16 cellular contexts compared by ENCODE assay signal in the genomic region with DNA sequence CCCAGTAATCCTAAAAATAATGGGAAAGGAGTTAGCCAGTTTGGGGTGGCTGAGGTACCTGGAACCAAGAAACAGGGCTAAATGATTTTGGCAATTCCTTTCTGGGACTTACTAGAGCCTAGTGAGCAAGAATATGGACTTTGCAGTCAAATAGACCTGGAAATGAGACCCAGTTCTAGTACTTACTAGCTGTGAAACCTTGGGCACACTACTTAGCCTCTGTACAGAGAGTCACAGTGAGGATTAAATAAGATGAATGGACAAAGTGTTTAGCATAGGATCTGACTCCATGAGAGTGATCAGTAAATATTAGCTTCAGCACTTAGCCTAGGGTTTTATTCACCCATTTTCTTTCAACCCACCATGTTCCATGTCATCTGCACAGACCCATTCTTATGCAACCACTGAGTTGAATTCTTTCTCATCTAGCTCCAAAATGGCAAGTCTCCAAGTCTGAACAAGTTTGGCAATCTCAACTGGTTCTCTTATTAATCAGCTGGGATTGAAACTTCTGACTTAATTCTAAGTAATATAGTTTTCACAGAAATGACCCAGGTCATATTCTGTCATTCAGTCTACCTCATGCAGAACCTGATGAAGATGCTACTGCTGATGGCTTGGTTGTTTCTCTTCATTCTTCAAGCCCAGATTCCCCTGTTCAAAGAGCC. TPM values are rescaled to one million over a fixed set of nuclear protein-coding genes. Genes with fewer than 3 reads are reported as not detected.
DNase-seq lines count a peak whose midpoint lies in the region; TF ChIP-seq lines count a peak whose summit lies in the region.
"Had no signal": no experiment of that assay in that cellular context is flagged by ENCODE, and none has a peak within 500 bp of the region (broad histone marks: within the 10 kb centered on the region; RNA-seq: fewer than 3 reads in every experiment).

No MANE protein-coding gene starts in this region.

- H3K27me3 ChIP-seq in BLaER1 treated with 17β-estradiol and CSF1 and Interleukin-3, amounts not matched to agents 10 nM and 100 nM: no peaks in the 10 kb centered on the region
- H3K27me3 ChIP-seq in smooth muscle cell (ENCODE audit: low read depth): peaks cover 7% of the 10 kb centered on the region
- H3K27me3 ChIP-seq: heart right ventricle had no signal

- no peak overlapping the region for H3K9ac ChIP-seq in BLaER1 treated with 17β-estradiol and CSF1 and Interleukin-3, amounts not matched to agents 10 nM and 100 nM
- no peak overlapping the region for H3K9ac ChIP-seq in smooth muscle cell (ENCODE audit: low read depth)

- peak overlapping the region in 7 of 11 experiments; percentile 17 to 70 (median 69); a peak in 12 of 22 replicates for H3K4me2 ChIP-seq in BLaER1 treated with 17β-estradiol and CSF1 and Interleukin-3, amounts not matched to agents 10 nM and 100 nM
- H3K4me2 ChIP-seq in OCI-LY7 (ENCODE audit: low read length) (peak overlapping the region; percentile 47; the same call in 1 of the 2 replicates), smooth muscle cell (no peak overlapping the region)

- no peaks in the 10 kb centered on the region for H3K9me3 ChIP-seq in BLaER1 treated with 17β-estradiol and CSF1 and Interleukin-3, amounts not matched to agents 10 nM and 100 nM (replicated peaks in 1 of 11)
- H3K9me3 ChIP-seq in OCI-LY7 (ENCODE audit: low read length) (no peaks in the 10 kb centered on the region), smooth muscle cell (replicated peaks; ENCODE audit: low read depth) (no peaks in the 10 kb centered on the region)
- H3K9me3 ChIP-seq: heart right ventricle had no signal

- H3K4me3 ChIP-seq in AG10803 (ENCODE audit: low read length) (no peak overlapping the region), OCI-LY7 (ENCODE audit: low read depth, low read length, poor library complexity, severe bottlenecking) (no peak overlapping the region), foreskin fibroblast (ENCODE audit: low read depth in 1 of 2, low read length in 2 of 2) (no peak overlapping the region), smooth muscle cell (no peak overlapping the region)
- no peak overlapping the region for H3K4me3 ChIP-seq in BLaER1 treated with 17β-estradiol and CSF1 and Interleukin-3, amounts not matched to agents 10 nM and 100 nM
- H3K4me3 ChIP-seq: heart right ventricle had no signal

- H3K27ac ChIP-seq in BLaER1 treated with 17β-estradiol and CSF1 and Interleukin-3, amounts not matched to agents 10 nM and 100 nM: peak overlapping the region in 3 of 11 experiments; percentile 18 to 57 (median 36); a peak in 3 of 22 replicates
- H3K27ac ChIP-seq in OCI-LY7 (ENCODE audit: low read depth, low read length, poor library complexity, severe bottlenecking): peak overlapping the region; percentile 99
- no peak overlapping the region for H3K27ac ChIP-seq in smooth muscle cell (ENCODE audit: low read depth)
- H3K27ac ChIP-seq: C4-2B had no signal

- H3K79me2 ChIP-seq in OCI-LY7 (ENCODE audit: insufficient read depth, low read depth, low read length) (no peaks in the 10 kb centered on the region; the same call in 1 of the 2 replicates), smooth muscle cell (ENCODE audit: low read depth) (no peaks in the 10 kb centered on the region)

- no peaks in the 10 kb centered on the region for H3F3A ChIP-seq in smooth muscle cell (ENCODE audit: low read depth)

- H3K36me3 ChIP-seq in BLaER1 treated with 17β-estradiol and CSF1 and Interleukin-3, amounts not matched to agents 10 nM and 100 nM: no peaks in the 10 kb centered on the region
- H3K36me3 ChIP-seq in OCI-LY7 (ENCODE audit: insufficient read depth, low read length): peaks cover 7% of the 10 kb centered on the region; the same call in 1 of the 2 replicates
- H3K36me3 ChIP-seq in smooth muscle cell (ENCODE audit: low read depth): no peaks in the 10 kb centered on the region
- H3K36me3 ChIP-seq: heart right ventricle had no signal

- H3K4me1 ChIP-seq in BLaER1 treated with 17β-estradiol and CSF1 and Interleukin-3, amounts not matched to agents 10 nM and 100 nM: peaks cover 0 to 39% (median 28%) of the 10 kb centered on the region in 10 experiments; a peak in 15 of 20 replicates
- H3K4me1 ChIP-seq in OCI-LY7 (ENCODE audit: insufficient read depth, low read length, poor library complexity, severe bottlenecking) (peaks cover 70% of the 10 kb centered on the region), smooth muscle cell (ENCODE audit: low read depth) (no peaks in the 10 kb centered on the region)

- CTCF ChIA-PET in OCI-LY7 (lab: Charles Lee; ENCODE audit: unreplicated experiment): interaction anchor here (3.9 kb wide), 1 partner anchor 9 kb away, joined by 19 read pairs; no protein-coding TSS in a partner anchor

- no TSS peak for BruUV-seq in OCI-LY7 (replicated peaks; lab: Mats Ljungman, UMichigan)

- peak overlapping the region; percentile 1; the same call in 1 of the 2 replicates for H2AFZ ChIP-seq in OCI-LY7 (ENCODE audit: low read length)
- no peak overlapping the region for H2AFZ ChIP-seq in smooth muscle cell (ENCODE audit: low read depth)

- DNase-seq in AG10803 (ENCODE audit: low read depth) (peak; percentile 34), OCI-LY7 (ENCODE audit: low spot score) (no peak), foreskin fibroblast (peak; percentile 17 to 65), HPDE6-E6E7 (ENCODE audit: extremely low spot score) (no peak), smooth muscle cell (lab: John Stamatoyannopoulos, UW; ENCODE audit: unreplicated experiment) (no peak), NK-92 (lab: John Stamatoyannopoulos, UW; ENCODE audit: unreplicated experiment) (no peak)
- DNase-seq: EL; endodermal cell; heart right ventricle; NCI-H510A; retina; RPMI8226; stimulated activated CD4-positive, alpha-beta T cell treated with anti-CD3 and anti-CD28 coated beads, Interleukin-4, amount 100 ng/mL, for 4 hours; stimulated activated naive B cell treated with anti-CD40 and anti-IgM and Interleukin-4, amounts not matched to agents 10 μg/mL and 1 μg/mL and 100 μg/mL, for 72 hours had no signal

- intact Hi-C loops in OCI-LY7 (cut with micrococcal nuclease; ENCODE audit: unreplicated experiment): no loop called here

- POLR2A ChIA-PET in OCI-LY7 (lab: Charles Lee): interaction anchor here (0.5 to 15.2 kb wide), 4 partner anchors 9 to 105 kb away, joined by 3 to 413 read pairs (median 110); partner anchors contain the start of genes SORL1 and SORL1-AS1

- H3K9me2 ChIP-seq in OCI-LY7 (ENCODE audit: insufficient read depth, low read length): no peaks in the 10 kb centered on the region

- H4K20me1 ChIP-seq in BLaER1 treated with 17β-estradiol and CSF1 and Interleukin-3, amounts not matched to agents 10 nM and 100 nM: no peaks in the 10 kb centered on the region
- H4K20me1 ChIP-seq in OCI-LY7 (ENCODE audit: insufficient read depth, low read length): no peaks in the 10 kb centered on the region
- H4K20me1 ChIP-seq in smooth muscle cell (ENCODE audit: low read depth): no peaks in the 10 kb centered on the region

- no peak for TF ChIP-seq CTCF in AG10803 (conservative IDR thresholded peaks at IDR 0.05; ENCODE audit: low read length)
- TF ChIP-seq CTCF in OCI-LY7 (conservative IDR thresholded peaks at IDR 0.05; ENCODE audit: low read length): no peak
- no peak for TF ChIP-seq CTCF in foreskin fibroblast (IDR thresholded peaks at IDR 0.05; ENCODE audit: low read depth, low read length)
- no peak for TF ChIP-seq CTCF in smooth muscle cell (IDR thresholded peaks at IDR 0.05; ENCODE audit: borderline replicate concordance, insufficient read depth, poor library complexity, severe bottlenecking)

RNA-seq across cellular contexts. Expression of gene SORL1, which starts 15.0 kb away (rescaled TPM):
- 219 and 228 TPM in 2 replicates for total RNA-seq in OCI-LY7 (2014; rRNA removed; shearing (Covaris generic))
- total RNA-seq in OCI-LY7 (2022) (400 and 411 TPM in 2 replicates), smooth muscle cell (5.8 and 6.0 TPM in 2 replicates)
- polyA plus RNA-seq in smooth muscle cell: 1.2 and 2.0 TPM in 2 replicates

Comparison
In these comparisons a context has a peak if more than half of its experiments do, and no peak if none do; other contexts are left out.
1. DNase-seq: peak in AG10803 (single experiment) and foreskin fibroblast (2 of 2); none in OCI-LY7 (single experiment), HPDE6-E6E7 (single experiment), smooth muscle cell (single experiment) and NK-92 (single experiment).
2. RNA of gene SORL1, which starts 15.0 kb away (total RNA-seq): 219 to 411 TPM in OCI-LY7; 5.8 to 6.0 TPM in smooth muscle cell; every median in the first group is over 10 times any median in the second.